8 cellular contexts compared by ENCODE assay signal in genomic region chr2:195658541-195658890, GRCh38. TPM values are rescaled to one million over a fixed set of nuclear protein-coding genes. Genes with fewer than 3 reads are reported as not detected.
A peak's percentile ranks its signal among the peaks of the same experiment; 100 is the strongest.
DNase-seq lines count a peak whose midpoint lies in the region; ATAC-seq and TF ChIP-seq lines count a peak whose summit lies in the region.

No MANE protein-coding gene starts in this region.

- peaks cover 18 to 56% of the 10 kb centered on the region in 2 donors for H3K4me1 ChIP-seq in adrenal gland (replicated peaks in 1 of 2)
- H3K4me1 ChIP-seq in subcutaneous abdominal adipose tissue (ENCODE audit: control insufficient read depth in 5 of 5, insufficient read depth in 5 of 5, low read length in 5 of 5) = peaks cover 3 to 32% (median 27%) of the 10 kb centered on the region in 5 donors

- CTCF ChIA-PET in activated naive CD4-positive, alpha-beta T cell treated with anti-CD3 and anti-CD28 coated beads for 36 hours (lab: Charles Lee) = interaction anchor here (0.6 to 4.1 kb wide), 4 partner anchors 9 to 160 kb away, joined by 3 to 51 read pairs (median 5); no protein-coding TSS in a partner anchor

- H3K4me3 ChIP-seq in adrenal gland (peak overlapping the region in 2 of 4 donors; percentile 77 to 88), subcutaneous abdominal adipose tissue (ENCODE audit: low read depth in 1 of 5, low read length in 5 of 5) (peak overlapping the region; percentile 81 to 87 (median 85))

- peak overlapping the region; percentile 77 to 98 (median 87) for H3K9ac ChIP-seq in subcutaneous abdominal adipose tissue (ENCODE audit: low read length in 5 of 5)

- ATAC-seq in GM19023 (IDR thresholded peaks at IDR 0.05; ENCODE audit: unreplicated experiment) (no peak), GM21528 (IDR thresholded peaks at IDR 0.05; ENCODE audit: low FRiP score, unreplicated experiment) (no peak)

- H3K27me3 Mint-ChIP-seq in activated naive CD4-positive, alpha-beta T cell treated with anti-CD3 and anti-CD28 coated beads for 36 hours (ENCODE audit: low read depth) = peaks cover 2% of the 10 kb centered on the region
- peaks cover 17 to 26% (median 19%) of the 10 kb centered on the region in 3 donors for H3K27me3 Mint-ChIP-seq in immature natural killer cell (ENCODE audit: low read depth in 3 of 3)

- no peaks in the 10 kb centered on the region for H3K36me3 ChIP-seq in adrenal gland (replicated peaks in 1 of 2)
- H3K36me3 ChIP-seq in subcutaneous abdominal adipose tissue (ENCODE audit: control insufficient read depth in 5 of 5, insufficient read depth in 5 of 5, low read length in 5 of 5) = no peaks in the 10 kb centered on the region

- no peak for TF ChIP-seq CTCF in adrenal gland (IDR thresholded peaks at IDR 0.05)

- intact Hi-C loops in activated naive CD4-positive, alpha-beta T cell treated with anti-CD3 and anti-CD28 coated beads for 36 hours (cut with micrococcal nuclease) = loop anchor here (1.0 to 5.0 kb wide), 4 partner anchors 124 to 679 kb away; no protein-coding TSS in a partner anchor
- intact Hi-C loops in adrenal gland (cut with DNase I) = loop anchor here in 1 of 2 donors (5.0 kb wide), 1 partner anchor 161 kb away; no protein-coding TSS in a partner anchor

- peak; percentile 30 for DNase-seq in activated naive CD4-positive, alpha-beta T cell treated with anti-CD3 and anti-CD28 coated beads for 36 hours
- no peak for DNase-seq in activated naive CD4-positive, alpha-beta T cell treated with Interleukin-2 at 50 U/mL for 16 hours
- DNase-seq in NCI-H446 (lab: John Stamatoyannopoulos, UW) (peak; percentile 36 to 59), adrenal gland (peak in 3 of 7 donors; percentile 32 to 42 (median 33)), immature natural killer cell (peak in 2 of 3 donors; percentile 28 to 34)

- no peaks in the 10 kb centered on the region for H3K9me3 Mint-ChIP-seq in activated naive CD4-positive, alpha-beta T cell treated with anti-CD3 and anti-CD28 coated beads for 36 hours
- peaks cover 0 to 1% (median 0%) of the 10 kb centered on the region in 6 donors for H3K9me3 Mint-ChIP-seq in immature natural killer cell

- H3K27me3 ChIP-seq in adrenal gland (no peaks in the 10 kb centered on the region), subcutaneous abdominal adipose tissue (ENCODE audit: control insufficient read depth in 5 of 5, insufficient read depth in 4 of 5, low read length in 5 of 5) (no peaks in the 10 kb centered on the region)

- TF ChIP-seq POLR2A in adrenal gland (IDR thresholded peaks at IDR 0.05) = no peak

- peaks cover 35% of the 10 kb centered on the region for H3K4me1 Mint-ChIP-seq in activated naive CD4-positive, alpha-beta T cell treated with anti-CD3 and anti-CD28 coated beads for 36 hours (ENCODE audit: low read depth)
- H3K4me1 Mint-ChIP-seq in immature natural killer cell = peaks cover 42 to 66% of the 10 kb centered on the region in 2 donors

- 0% methylated on average over 1 of the region's 1 CpG for WGBS in adrenal gland, 4 donors

- peak overlapping the region; percentile 90 to 98 (median 98) for H3K27ac ChIP-seq in adrenal gland
- peak overlapping the region; percentile 96 for H3K27ac ChIP-seq in subcutaneous abdominal adipose tissue (ENCODE audit: low read depth, low read length)

- peaks cover 32% of the 10 kb centered on the region for H3K36me3 Mint-ChIP-seq in activated naive CD4-positive, alpha-beta T cell treated with anti-CD3 and anti-CD28 coated beads for 36 hours (ENCODE audit: low read depth)
- peaks cover 0 to 3% (median 0%) of the 10 kb centered on the region in 3 donors for H3K36me3 Mint-ChIP-seq in immature natural killer cell

- peak overlapping the region; percentile 99 for H3K4me3 Mint-ChIP-seq in activated naive CD4-positive, alpha-beta T cell treated with anti-CD3 and anti-CD28 coated beads for 36 hours
- H3K4me3 Mint-ChIP-seq in immature natural killer cell = peak overlapping the region; percentile 96 to 99 (median 99)

- peak overlapping the region; percentile 99 for H3K27ac Mint-ChIP-seq in activated naive CD4-positive, alpha-beta T cell treated with anti-CD3 and anti-CD28 coated beads for 36 hours
- H3K27ac Mint-ChIP-seq in immature natural killer cell = peak overlapping the region; percentile 95 to 100 (median 98)

- H3K9me3 ChIP-seq in adrenal gland (replicated peaks in 1 of 3) (no peaks in the 10 kb centered on the region), subcutaneous abdominal adipose tissue (ENCODE audit: control insufficient read depth in 5 of 5, low read length in 5 of 5) (no peaks in the 10 kb centered on the region)

RNA-seq across cellular contexts. Expression of gene SLC39A10, which starts 1.5 kb away (rescaled TPM):
- total RNA-seq in activated naive CD4-positive, alpha-beta T cell treated with anti-CD3 and anti-CD28 coated beads for 36 hours = 10 to 100 TPM; 37.4 to 41.0 TPM
- 10 to 100 TPM; 21.3 to 67.3 (median 34.2) TPM for total RNA-seq in adrenal gland
- polyA plus RNA-seq in adrenal gland (10 to 100 TPM in 2 of 3 donors, 1 to 10 TPM in 1; 6.6 to 18.0 (median 11.7) TPM), immature natural killer cell (10 to 100 TPM; 10.2 to 18.9 (median 17.5) TPM)
